Comparison of ENCODE assay signal across 24 cellular contexts in genomic region chr16:87138316-87138715, GRCh38.
DNase-seq lines count a peak whose midpoint lies in the region; ATAC-seq and TF ChIP-seq lines count a peak whose summit lies in the region.
"Had no signal": no experiment of that assay in that cellular context is flagged by ENCODE, and none has a peak within 500 bp of the region (broad histone marks: within the 10 kb centered on the region; RNA-seq: fewer than 3 reads in every experiment).

No MANE protein-coding gene starts in this region.

- no peak overlapping the region for H3K4me3 Mint-ChIP-seq in natural killer cell treated with Interleukin-12 subunit alpha and Interleukin-12 subunit beta and Interleukin-15 and Interleukin-18, amount 100 ng/mL, for 72 hours
- no peak overlapping the region for H3K4me3 Mint-ChIP-seq in natural killer cell
- H3K4me3 Mint-ChIP-seq: CD14-positive monocyte; CD4-positive, alpha-beta T cell; CD8-positive, alpha-beta memory T cell; HFFc6 had no signal

- H3K27ac ChIP-seq in osteoblast (ENCODE audit: low read depth, low read length), result no peak overlapping the region
- no peak overlapping the region for H3K27ac ChIP-seq in spleen
- H3K27ac ChIP-seq: A549; BLaER1 treated with 17β-estradiol and CSF1 and Interleukin-3, amounts not matched to agents 10 nM and 100 nM had no signal

- no peaks in the 10 kb centered on the region for H3K27me3 Mint-ChIP-seq in natural killer cell treated with Interleukin-12 subunit alpha and Interleukin-12 subunit beta and Interleukin-15 and Interleukin-18, amount 100 ng/mL, for 72 hours
- peaks cover 0 to 6% of the 10 kb centered on the region in 2 donors for H3K27me3 Mint-ChIP-seq in natural killer cell (ENCODE audit: low read depth in 2 of 2)
- H3K27me3 Mint-ChIP-seq: CD4-positive, alpha-beta T cell had no signal

- H3K4me2 ChIP-seq in osteoblast (ENCODE audit: insufficient read depth, low read length), result no peak overlapping the region
- H3K4me2 ChIP-seq: A549; BLaER1 treated with 17β-estradiol and CSF1 and Interleukin-3, amounts not matched to agents 10 nM and 100 nM had no signal

- H2AFZ ChIP-seq in osteoblast (ENCODE audit: low read length), result no peak overlapping the region

- H3K4me1 ChIP-seq in osteoblast (ENCODE audit: insufficient read depth, low read length), result no peaks in the 10 kb centered on the region
- H3K4me1 ChIP-seq in spleen, result no peaks in the 10 kb centered on the region
- H3K4me1 ChIP-seq: A549, BE2C, HAP-1 had no signal

- H3K4me1 Mint-ChIP-seq in natural killer cell treated with Interleukin-12 subunit alpha and Interleukin-12 subunit beta and Interleukin-15 and Interleukin-18, amount 100 ng/mL, for 72 hours (ENCODE audit: low read depth in 2 of 2), result no peaks in the 10 kb centered on the region
- no peaks in the 10 kb centered on the region for H3K4me1 Mint-ChIP-seq in natural killer cell
- H3K4me1 Mint-ChIP-seq: CD14-positive monocyte; CD8-positive, alpha-beta memory T cell had no signal

- H3K27ac Mint-ChIP-seq in natural killer cell treated with Interleukin-12 subunit alpha and Interleukin-12 subunit beta and Interleukin-15 and Interleukin-18, amount 100 ng/mL, for 72 hours, result no peak overlapping the region
- no peak overlapping the region for H3K27ac Mint-ChIP-seq in natural killer cell
- H3K27ac Mint-ChIP-seq: CD14-positive monocyte; CD4-positive, alpha-beta T cell; HFFc6 had no signal

- no peak for ATAC-seq in natural killer cell treated with Interleukin-12 subunit alpha and Interleukin-12 subunit beta and Interleukin-15 and Interleukin-18, amount 100 ng/mL, for 72 hours
- ATAC-seq in natural killer cell (no peak), GM21360 (IDR thresholded peaks at IDR 0.05; ENCODE audit: unreplicated experiment) (no peak)
- ATAC-seq: A549, GM12878 had no signal

- H3K9me3 Mint-ChIP-seq in natural killer cell treated with Interleukin-12 subunit alpha and Interleukin-12 subunit beta and Interleukin-15 and Interleukin-18, amount 100 ng/mL, for 72 hours, result no peaks in the 10 kb centered on the region
- no peaks in the 10 kb centered on the region for H3K9me3 Mint-ChIP-seq in natural killer cell
- H3K9me3 Mint-ChIP-seq: CD4-positive, alpha-beta T cell; CD8-positive, alpha-beta memory T cell had no signal

- H3K36me3 ChIP-seq in osteoblast (ENCODE audit: insufficient read depth, low read length) (no peaks in the 10 kb centered on the region), spleen (no peaks in the 10 kb centered on the region)
- H3K36me3 ChIP-seq: BE2C; BLaER1 treated with 17β-estradiol and CSF1 and Interleukin-3, amounts not matched to agents 10 nM and 100 nM; HAP-1 had no signal

- intact Hi-C loops in natural killer cell (cut with micrococcal nuclease) (no loop called here), spleen (cut with DNase I; ENCODE audit: low total_unique reads) (no loop called here)

- TF ChIP-seq CTCF in natural killer cell (IDR thresholded peaks at IDR 0.05) (no peak), osteoblast (IDR thresholded peaks at IDR 0.05; ENCODE audit: extremely low read depth, low read depth, low read length) (no peak), spleen (IDR thresholded peaks at IDR 0.05 in 8 of 11, conservative IDR thresholded peaks at IDR 0.05 in 3 of 11) (no peak)

- no peak for TF ChIP-seq POLR2A in spleen (IDR thresholded peaks at IDR 0.05)

- WGBS in spleen, 5 donors, result 87 to 96% (median 93%) methylated on average over 4 of the region's 4 CpGs

- H3K79me2 ChIP-seq in osteoblast (ENCODE audit: insufficient read depth, low read length), result no peaks in the 10 kb centered on the region

- peak; percentile 18 for DNase-seq in natural killer cell treated with Interleukin-12 subunit alpha and Interleukin-12 subunit beta and Interleukin-15 and Interleukin-18, amount 100 ng/mL, for 72 hours (ENCODE audit: low spot score)
- DNase-seq in natural killer cell (no peak), osteoblast (ENCODE audit: insufficient read length, low spot score, missing footprints) (peak; percentile 45), spleen (peak; percentile 16), NCI-H1694 (lab: John Stamatoyannopoulos, UW) (no peak)
- no peak for DNase-seq in stimulated activated CD4-positive, alpha-beta T cell treated with anti-CD3 and anti-CD28 coated beads, Interleukin-15, amount 100 ng/mL, for 24 hours
- DNase-seq: 8988T; ACHN; AML-193; BE2C; CD4-positive, alpha-beta T cell; CD8-positive, alpha-beta memory T cell; DMS 273 treated with DMSO at 0.1 percent for 48 hours; DMS79; EL; GDM1; GOT3; HFFc6 had no signal

- no peaks in the 10 kb centered on the region for H3K36me3 Mint-ChIP-seq in natural killer cell treated with Interleukin-12 subunit alpha and Interleukin-12 subunit beta and Interleukin-15 and Interleukin-18, amount 100 ng/mL, for 72 hours
- no peaks in the 10 kb centered on the region for H3K36me3 Mint-ChIP-seq in natural killer cell
- H3K36me3 Mint-ChIP-seq: CD14-positive monocyte had no signal

- no peaks in the 10 kb centered on the region for H3K9me3 ChIP-seq in osteoblast (ENCODE audit: low read depth, low read length)
- H3K9me3 ChIP-seq in spleen, result no peaks in the 10 kb centered on the region
- H3K9me3 ChIP-seq: A549, BE2C, HAP-1 had no signal

- H3K4me3 ChIP-seq in osteoblast (ENCODE audit: insufficient read depth, low read length) (no peak overlapping the region), spleen (no peak overlapping the region)
- H3K4me3 ChIP-seq: A549; BLaER1 treated with 17β-estradiol and CSF1 and Interleukin-3, amounts not matched to agents 10 nM and 100 nM; GM12878; HAP-1 had no signal

- H3K27me3 ChIP-seq in osteoblast (ENCODE audit: insufficient read depth, low read length), result peaks cover 2% of the 10 kb centered on the region
- no peaks in the 10 kb centered on the region for H3K27me3 ChIP-seq in spleen (replicated peaks in 1 of 7)
- H3K27me3 ChIP-seq: BE2C; BLaER1 treated with 17β-estradiol and CSF1 and Interleukin-3, amounts not matched to agents 10 nM and 100 nM had no signal

- no peaks in the 10 kb centered on the region for H4K20me1 ChIP-seq in osteoblast (ENCODE audit: insufficient read depth, low read length)
- H4K20me1 ChIP-seq: BLaER1 treated with 17β-estradiol and CSF1 and Interleukin-3, amounts not matched to agents 10 nM and 100 nM had no signal

Comparison
In these comparisons a context has a peak if more than half of its experiments do, and no peak if none do; other contexts are left out.
1. DNase-seq: peak in natural killer cell treated with Interleukin-12 subunit alpha and Interleukin-12 subunit beta and Interleukin-15 and Interleukin-18, amount 100 ng/mL, for 72 hours (single experiment), osteoblast (single experiment) and spleen (single experiment); none in natural killer cell (single experiment), NCI-H1694 (single experiment) and stimulated activated CD4-positive, alpha-beta T cell treated with anti-CD3 and anti-CD28 coated beads, Interleukin-15, amount 100 ng/mL, for 24 hours (single experiment).